ENCODE assay signal across 14 cellular contexts in the genomic region with DNA sequence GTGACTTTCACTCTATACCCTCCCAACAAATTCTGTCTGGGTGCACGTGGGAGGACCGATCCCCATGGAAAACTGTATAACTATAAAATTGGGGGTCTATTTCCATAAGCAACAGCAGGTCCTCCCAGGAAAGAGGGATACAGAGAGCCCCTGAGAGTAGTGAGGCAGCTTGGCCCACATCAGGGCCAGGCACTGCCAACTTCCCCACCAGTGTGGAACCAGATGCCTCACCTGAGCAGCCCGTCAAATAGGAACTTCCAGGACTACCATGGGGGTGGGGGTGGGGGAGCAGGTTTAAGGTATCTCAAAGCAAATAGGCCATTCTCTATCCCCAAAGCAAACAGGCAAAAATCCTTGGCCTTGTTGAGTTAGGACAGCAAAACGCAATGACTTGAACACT. TPM values are rescaled to one million over a fixed set of nuclear protein-coding genes. Genes with fewer than 3 reads are reported as not detected.
DNase-seq lines count a peak whose midpoint lies in the region; ATAC-seq, FAIRE-seq and TF ChIP-seq lines count a peak whose summit lies in the region.
"Had no signal": no experiment of that assay in that cellular context is flagged by ENCODE, and none has a peak within 500 bp of the region (broad histone marks: within the 10 kb centered on the region; RNA-seq: fewer than 3 reads in every experiment).

No MANE protein-coding gene starts in this region.

- H2AFZ ChIP-seq in mammary epithelial cell (ENCODE audit: low read depth, low read length) = peak overlapping the region; percentile 65
- no peak overlapping the region for H2AFZ ChIP-seq in smooth muscle cell (ENCODE audit: low read depth)
- H2AFZ ChIP-seq: neural progenitor cell had no signal

- no peaks in the 10 kb centered on the region for H4K20me1 ChIP-seq in mammary epithelial cell (ENCODE audit: insufficient read depth, low read length)
- no peaks in the 10 kb centered on the region for H4K20me1 ChIP-seq in smooth muscle cell (ENCODE audit: low read depth)

- H3K79me2 ChIP-seq in mammary epithelial cell (ENCODE audit: insufficient read depth, low read length) (no peaks in the 10 kb centered on the region), smooth muscle cell (ENCODE audit: low read depth) (no peaks in the 10 kb centered on the region)

- no peak for TF ChIP-seq CTCF in mammary epithelial cell (conservative IDR thresholded peaks at IDR 0.05 in 1 of 2, IDR thresholded peaks at IDR 0.05 in 1 of 2; ENCODE audit: extremely low read depth in 1 of 2, insufficient read depth in 1 of 2, low read depth in 1 of 2, low read length in 2 of 2)
- TF ChIP-seq CTCF in kidney (IDR thresholded peaks at IDR 0.05; ENCODE audit: borderline replicate concordance, extremely low read depth, insufficient read depth) = no peak
- no peak for TF ChIP-seq CTCF in smooth muscle cell (IDR thresholded peaks at IDR 0.05; ENCODE audit: borderline replicate concordance, insufficient read depth, poor library complexity, severe bottlenecking)

- H3K27ac ChIP-seq in mammary epithelial cell (ENCODE audit: insufficient read depth, low read depth, low read length) = peak overlapping the region; percentile 5
- H3K27ac ChIP-seq in kidney (ENCODE audit: low read depth in 2 of 2, low read length in 2 of 2) = peak overlapping the region in 1 of 2 donors; percentile 44
- H3K27ac ChIP-seq in smooth muscle cell (ENCODE audit: low read depth) = peak overlapping the region; percentile 96
- H3K27ac ChIP-seq: neural progenitor cell had no signal

- no TSS peak for BruUV-seq in mammary epithelial cell (replicated peaks; lab: Mats Ljungman, UMichigan)

- H3K4me3 ChIP-seq in H7 (ENCODE audit: insufficient read depth, low read depth, low read length) = no peak overlapping the region
- no peak overlapping the region for H3K4me3 ChIP-seq in mammary epithelial cell (replicated peaks in 1 of 3; ENCODE audit: insufficient read depth in 1 of 3, low read depth in 2 of 3, low read length in 3 of 3)
- no peak overlapping the region for H3K4me3 ChIP-seq in kidney (ENCODE audit: low read length in 2 of 2)
- H3K4me3 ChIP-seq in smooth muscle cell = no peak overlapping the region
- H3K4me3 ChIP-seq: neural progenitor cell had no signal

- FAIRE-seq in kidney (lab: Jason Lieb, UNC) = no peak

- CTCF ChIA-PET in mammary epithelial cell (lab: Charles Lee; ENCODE audit: low non-redundant PET) = interaction anchor here (0.6 kb wide), 1 partner anchor 794 kb away, joined by 3 read pairs; no protein-coding TSS in a partner anchor

- H3K36me3 ChIP-seq in H7 (replicated peaks; ENCODE audit: control insufficient read depth, insufficient read depth, low read length) (peaks cover 9% of the 10 kb centered on the region), mammary epithelial cell (ENCODE audit: insufficient read depth, low read length) (no peaks in the 10 kb centered on the region), kidney (ENCODE audit: control insufficient read depth in 1 of 2, insufficient read depth in 2 of 2, low read length in 2 of 2) (no peaks in the 10 kb centered on the region), smooth muscle cell (ENCODE audit: low read depth) (no peaks in the 10 kb centered on the region)
- H3K36me3 ChIP-seq: neural progenitor cell had no signal

- no peaks in the 10 kb centered on the region for H3K9me3 ChIP-seq in mammary epithelial cell (replicated peaks; ENCODE audit: insufficient read depth, low read length)
- no peaks in the 10 kb centered on the region for H3K9me3 ChIP-seq in kidney (ENCODE audit: control insufficient read depth in 1 of 2, low read length in 2 of 2)
- no peaks in the 10 kb centered on the region for H3K9me3 ChIP-seq in smooth muscle cell (replicated peaks; ENCODE audit: low read depth)

- H3K4me2 ChIP-seq in mammary epithelial cell (ENCODE audit: insufficient read depth, low read depth, low read length) (no peak overlapping the region), smooth muscle cell (peak overlapping the region; percentile 19)
- H3K4me2 ChIP-seq: neural progenitor cell had no signal

- H3K4me1 ChIP-seq in mammary epithelial cell (ENCODE audit: insufficient read depth, low read length) (peaks cover 20% of the 10 kb centered on the region), kidney (ENCODE audit: control insufficient read depth in 1 of 2, insufficient read depth in 1 of 2, low read depth in 1 of 2, low read length in 2 of 2) (peaks cover 13 to 22% of the 10 kb centered on the region in 2 donors), smooth muscle cell (ENCODE audit: low read depth) (peaks cover 39% of the 10 kb centered on the region)

- peak; percentile 36 for DNase-seq in H7
- DNase-seq in mammary epithelial cell = no peak
- DNase-seq in kidney = peak; percentile 68
- DNase-seq in smooth muscle cell (lab: John Stamatoyannopoulos, UW; ENCODE audit: unreplicated experiment) = no peak
- no peak for DNase-seq in NCI-H526 treated with DMSO at 0.1 percent for 48 hours (lab: John Stamatoyannopoulos, UW)
- DNase-seq in pons (ENCODE audit: low spot score) = no peak
- DNase-seq: activated CD4-positive, alpha-beta T cell treated with anti-CD3 and anti-CD28 coated beads, Interleukin-2, amount 50 U/mL, for 1 hour; DMS79 treated with DMSO at 0.1 percent for 48 hours; NCI-H1048; NCI-H226 had no signal

- peaks cover 34% of the 10 kb centered on the region for H3F3A ChIP-seq in smooth muscle cell (ENCODE audit: low read depth)

- H3K27me3 ChIP-seq in H7 (ENCODE audit: control insufficient read depth, insufficient read depth, low read length) (no peaks in the 10 kb centered on the region), mammary epithelial cell (ENCODE audit: insufficient read depth, low read length) (no peaks in the 10 kb centered on the region), smooth muscle cell (ENCODE audit: low read depth) (no peaks in the 10 kb centered on the region)
- H3K27me3 ChIP-seq: neural progenitor cell had no signal

- WGBS in mammary epithelial cell (ENCODE audit: low coverage, missing lambda C conversion rate) = 83% methylated on average over 4 of the region's 4 CpGs
- WGBS in smooth muscle cell (ENCODE audit: low lambda C conversion rate) = 75% methylated on average over 4 of the region's 4 CpGs

- no peak overlapping the region for H3K9ac ChIP-seq in mammary epithelial cell (ENCODE audit: insufficient read depth, low read length)
- H3K9ac ChIP-seq in kidney (ENCODE audit: low read length in 2 of 2) = no peak overlapping the region
- H3K9ac ChIP-seq in smooth muscle cell (ENCODE audit: low read depth) = peak overlapping the region; percentile 78

- in situ Hi-C loops in mammary epithelial cell (cut with MboI; ENCODE audit: low sequenced_read_pairs in 2 of 2) = no loop called here

- dilution Hi-C loops in mammary epithelial cell (cut with HindIII; ENCODE audit: low sequenced_read_pairs) = loop anchor here (5.0 kb wide), 4 partner anchors 42 to 93 kb away; partner anchors contain the start of gene POC1A

- intact Hi-C loops in mammary epithelial cell (cut with micrococcal nuclease) = no loop called here
- intact Hi-C loops in kidney (cut with DNase I) = no loop called here

- ATAC-seq in HG03139 (IDR thresholded peaks at IDR 0.05; ENCODE audit: unreplicated experiment) (no peak), GM18498 (IDR thresholded peaks at IDR 0.05; ENCODE audit: unreplicated experiment) (no peak)
- ATAC-seq: activated T-helper 17 cell treated with anti-CD3 and anti-CD28 coated beads, Interleukin-2, amount 50 U/mL, for 72 hours had no signal

RNA-seq across cellular contexts. Expression of gene DUSP7, which starts 33.3 kb away (rescaled TPM):
- total RNA-seq in H7 (2014; rRNA removed; shearing (Covaris generic)) = 19.5 and 21.7 TPM in 2 replicates
- total RNA-seq in mammary epithelial cell = 100 to 1,000 TPM in 1 of 2 donors, 10 to 100 TPM in 1; 64.7 to 167 TPM
- 212 TPM for polyA plus RNA-seq in mammary epithelial cell
- polyA minus RNA-seq in mammary epithelial cell = 293 TPM
- total RNA-seq in kidney = 19.8 TPM
- 10.1 TPM for polyA plus RNA-seq in kidney (ENCODE audit: insufficient read depth, low read depth, low replicate concordance)
- 25.0 and 26.8 TPM in 2 replicates for total RNA-seq in smooth muscle cell
- polyA plus RNA-seq in smooth muscle cell = 12.4 and 13.3 TPM in 2 replicates

Comparison
In these comparisons a context has a peak if more than half of its experiments do, and no peak if none do; other contexts are left out.
1. DNase-seq: peak in H7 (single experiment) and kidney (single experiment); none in mammary epithelial cell (single experiment), smooth muscle cell (single experiment), NCI-H526 treated with DMSO at 0.1 percent for 48 hours (single experiment) and pons (single experiment).